Comparison of ENCODE assay signal across 13 cellular contexts in genomic region chr11:112864715-112865114, GRCh38.
DNase-seq lines count a peak whose midpoint lies in the region; ATAC-seq and TF ChIP-seq lines count a peak whose summit lies in the region.
"Had no signal": no experiment of that assay in that cellular context is flagged by ENCODE, and none has a peak within 500 bp of the region (broad histone marks: within the 10 kb centered on the region; RNA-seq: fewer than 3 reads in every experiment).

No MANE protein-coding gene starts in this region.

- peaks cover 3% of the 10 kb centered on the region for H3K9me3 ChIP-seq in cardiac muscle cell (ENCODE audit: low read depth)
- H3K9me3 ChIP-seq in CD8-positive, alpha-beta T cell (ENCODE audit: low read length), result no peaks in the 10 kb centered on the region
- H3K9me3 ChIP-seq: HAP-1 had no signal

- intact Hi-C loops in Right ventricle myocardium inferior (cut with DNase I), result loop anchor here (5.0 kb wide), 1 partner anchor 93 kb away; no protein-coding TSS in a partner anchor
- intact Hi-C loops in CD8-positive, alpha-beta T cell (cut with DNase I, micrococcal nuclease), result no loop called here

- DNase-seq in NCI-H1436 (lab: John Stamatoyannopoulos, UW), result peak; percentile 7
- no peak for DNase-seq in NCI-H1436 treated with DMSO at 0.1 percent for 48 hours (lab: John Stamatoyannopoulos, UW)
- DNase-seq in cardiac muscle cell (ENCODE audit: low read depth in 1 of 2, low spot score in 1 of 2), result no peak
- DNase-seq in Right ventricle myocardium inferior (ENCODE audit: missing footprints), result no peak
- peak; percentile 17 for DNase-seq in RPMI8226
- no peak for DNase-seq in CD8-positive, alpha-beta T cell
- DNase-seq: DMS53, GF-D8, HFFc6 had no signal

- H3K27me3 Mint-ChIP-seq in CD8-positive, alpha-beta T cell (ENCODE audit: low read depth), result peaks cover 3% of the 10 kb centered on the region

- peaks cover 12% of the 10 kb centered on the region for H3K9me3 Mint-ChIP-seq in CD8-positive, alpha-beta T cell

- H3K27ac ChIP-seq in cardiac muscle cell, result peak overlapping the region; percentile 58
- no peak overlapping the region for H3K27ac ChIP-seq in CD8-positive, alpha-beta T cell (ENCODE audit: low read depth, low read length)
- H3K27ac ChIP-seq: 22Rv1, HL-60 had no signal

- H3K4me3 Mint-ChIP-seq in CD8-positive, alpha-beta T cell, result no peak overlapping the region
- H3K4me3 Mint-ChIP-seq: HFFc6 had no signal

- no peaks in the 10 kb centered on the region for H3K27me3 ChIP-seq in cardiac muscle cell
- no peaks in the 10 kb centered on the region for H3K27me3 ChIP-seq in CD8-positive, alpha-beta T cell (ENCODE audit: insufficient read depth, low read length)

- H3K4me1 ChIP-seq in cardiac muscle cell (ENCODE audit: low read depth), result peaks cover 26% of the 10 kb centered on the region
- H3K4me1 ChIP-seq in CD8-positive, alpha-beta T cell (ENCODE audit: insufficient read depth, low read length), result no peaks in the 10 kb centered on the region
- H3K4me1 ChIP-seq: HAP-1 had no signal

- H3K4me1 Mint-ChIP-seq in CD8-positive, alpha-beta T cell (ENCODE audit: low read depth), result no peaks in the 10 kb centered on the region

- no peak overlapping the region for H3K27ac Mint-ChIP-seq in CD8-positive, alpha-beta T cell
- H3K27ac Mint-ChIP-seq: HFFc6 had no signal

- H3K4me3 ChIP-seq in cardiac muscle cell, result no peak overlapping the region
- H3K4me3 ChIP-seq in CD8-positive, alpha-beta T cell (ENCODE audit: low read depth, low read length), result no peak overlapping the region
- H3K4me3 ChIP-seq: HAP-1 had no signal

- POLR2A ChIA-PET in CD8-positive, alpha-beta T cell (lab: Charles Lee), result no interaction called here

- no peak for TF ChIP-seq CTCF in cardiac muscle cell (IDR thresholded peaks at IDR 0.05; ENCODE audit: low read depth, low read length)
- TF ChIP-seq CTCF in CD8-positive, alpha-beta T cell (IDR thresholded peaks at IDR 0.05), result no peak

- CTCF ChIA-PET in CD8-positive, alpha-beta T cell (lab: Charles Lee), result interaction anchor here (0.6 kb wide), 1 partner anchor 1132 kb away, joined by 3 read pairs; no protein-coding TSS in a partner anchor

- no peaks in the 10 kb centered on the region for H3K36me3 Mint-ChIP-seq in CD8-positive, alpha-beta T cell

- no peak for ATAC-seq in Right ventricle myocardium inferior
- ATAC-seq in HG02610 (IDR thresholded peaks at IDR 0.05; ENCODE audit: unreplicated experiment), result no peak
- no peak for ATAC-seq in CD8-positive, alpha-beta T cell

- no peaks in the 10 kb centered on the region for H3K36me3 ChIP-seq in cardiac muscle cell
- no peaks in the 10 kb centered on the region for H3K36me3 ChIP-seq in CD8-positive, alpha-beta T cell (ENCODE audit: insufficient read depth, low read length)
- H3K36me3 ChIP-seq: HAP-1 had no signal

Comparison
In these comparisons a context has a peak if more than half of its experiments do, and no peak if none do; other contexts are left out.
1. DNase-seq: peak in NCI-H1436 (single experiment) and RPMI8226 (single experiment); none in NCI-H1436 treated with DMSO at 0.1 percent for 48 hours (single experiment), cardiac muscle cell (0 of 2), Right ventricle myocardium inferior (single experiment) and CD8-positive, alpha-beta T cell (0 of 7).